Comparison of ENCODE assay signal across 32 cellular contexts in genomic region chr4:79298484-79298883, GRCh38. TPM values are rescaled to one million over a fixed set of nuclear protein-coding genes. Genes with fewer than 3 reads are reported as not detected.
"Had no signal": no experiment of that assay in that cellular context is flagged by ENCODE, and none has a peak within 500 bp of the region (broad histone marks: within the 10 kb centered on the region; RNA-seq: fewer than 3 reads in every experiment).

No MANE protein-coding gene starts in this region.

- H3K4me1 ChIP-seq: lower lobe of right lung, prostate gland, vagina had no signal

- H3K27ac ChIP-seq: lower lobe of right lung, neutrophil, prostate gland, thoracic aorta, vagina had no signal

- H3K27me3 ChIP-seq: neutrophil, vagina had no signal

- H3K36me3 ChIP-seq: lower lobe of right lung, neutrophil, prostate gland, thoracic aorta, vagina had no signal

- H3K9me3 ChIP-seq: lower lobe of right lung, neutrophil, prostate gland, thoracic aorta, vagina had no signal

- ATAC-seq: esophagus mucosa, left lobe of liver, WTC11 had no signal

- DNase-seq: activated CD4-positive, alpha-beta memory T cell treated with anti-CD3 and anti-CD28 coated beads, Interleukin-2, amount 10 ng/mL, durations not matched to agents 7 days and 5 days; activated CD4-positive, alpha-beta T cell treated with anti-CD3 and anti-CD28 coated beads for 1 hour; activated CD4-positive, alpha-beta T cell treated with anti-CD3 and anti-CD28 coated beads, Interleukin-2, amount 10 ng/mL, durations not matched to agents 7 days and 5 days; activated CD8-positive, alpha-beta memory T cell treated with anti-CD3 and anti-CD28 coated beads, Interleukin-2, amount 50 U/mL, for 48 hours; activated gamma-delta T cell; activated naive CD4-positive, alpha-beta T cell treated with anti-CD3 and anti-CD28 coated beads, Interleukin-2, amount 10 ng/mL, durations not matched to agents 7 days and 5 days; activated naive CD8-positive, alpha-beta T cell treated with anti-CD3 and anti-CD28 coated beads, Interleukin-2, amount 10 ng/mL, durations not matched to agents 7 days and 5 days; activated T-cell treated with anti-CD3 and anti-CD28 coated beads, Interleukin-2, amount 50 U/mL, for 24 hours; amniotic stem cell; central memory CD4-positive, alpha-beta T cell; endodermal cell; foreskin fibroblast; head of caudate nucleus; hippocampal formation; lower lobe of right lung; mesenchymal stem cell; retina; stimulated activated CD4-positive, alpha-beta T cell treated with anti-CD3 and anti-CD28 coated beads, Interleukin-12 subunit alpha, Interleukin-12 subunit beta, amount 100 ng/mL, for 4 hours; stimulated activated CD4-positive, alpha-beta T cell treated with anti-CD3 and anti-CD28 coated beads, Interleukin-4, amount 100 ng/mL, for 1 hour; T-helper 2 cell; trophoblast cell had no signal

- H3K4me3 ChIP-seq: lower lobe of right lung, prostate gland, thoracic aorta, vagina had no signal

RNA-seq across cellular contexts. Expression of gene NAA11, which starts 27.4 kb away (rescaled TPM):
- total RNA-seq: activated CD4-positive, alpha-beta memory T cell treated with anti-CD3 and anti-CD28 coated beads, Interleukin-2, amount 10 ng/mL, durations not matched to agents 7 days and 5 days; activated CD4-positive, alpha-beta T cell treated with anti-CD3 and anti-CD28 coated beads, Interleukin-2, amount 10 ng/mL, durations not matched to agents 7 days and 5 days; activated naive CD8-positive, alpha-beta T cell treated with anti-CD3 and anti-CD28 coated beads, Interleukin-2, amount 10 ng/mL, durations not matched to agents 7 days and 5 days; endodermal cell; esophagus mucosa; kidney epithelial cell; left lobe of liver; lower lobe of right lung; osteocyte; skeletal muscle tissue; subcutaneous adipose tissue; thoracic aorta; vagina; WTC11 had no signal
